2 cellular contexts compared by ENCODE assay signal in genomic region chr6:30325873-30326445, GRCh38.
TF ChIP-seq lines count a peak whose summit lies in the region.

No MANE protein-coding gene starts in this region.

TF ChIP-seq in SK-N-SH treated with all-trans-retinoic acid at 6 μM for 48 hours, 23 proteins besides CTCF, POLR2A, EP300 and RAD21 (continued from another document):
- TF ChIP-seq, protein P1, sequence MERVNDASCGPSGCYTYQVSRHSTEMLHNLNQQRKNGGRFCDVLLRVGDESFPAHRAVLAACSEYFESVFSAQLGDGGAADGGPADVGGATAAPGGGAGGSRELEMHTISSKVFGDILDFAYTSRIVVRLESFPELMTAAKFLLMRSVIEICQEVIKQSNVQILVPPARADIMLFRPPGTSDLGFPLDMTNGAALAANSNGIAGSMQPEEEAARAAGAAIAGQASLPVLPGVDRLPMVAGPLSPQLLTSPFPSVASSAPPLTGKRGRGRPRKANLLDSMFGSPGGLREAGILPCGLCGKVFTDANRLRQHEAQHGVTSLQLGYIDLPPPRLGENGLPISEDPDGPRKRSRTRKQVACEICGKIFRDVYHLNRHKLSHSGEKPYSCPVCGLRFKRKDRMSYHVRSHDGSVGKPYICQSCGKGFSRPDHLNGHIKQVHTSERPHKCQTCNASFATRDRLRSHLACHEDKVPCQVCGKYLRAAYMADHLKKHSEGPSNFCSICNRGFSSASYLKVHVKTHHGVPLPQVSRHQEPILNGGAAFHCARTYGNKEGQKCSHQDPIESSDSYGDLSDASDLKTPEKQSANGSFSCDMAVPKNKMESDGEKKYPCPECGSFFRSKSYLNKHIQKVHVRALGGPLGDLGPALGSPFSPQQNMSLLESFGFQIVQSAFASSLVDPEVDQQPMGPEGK (CRISPR knock-in tag; IDR thresholded peaks at IDR 0.05; ENCODE audit: borderline replicate concordance), result no peak
- TF ChIP-seq ZNF565 (CRISPR knock-in tag; conservative IDR thresholded peaks at IDR 0.05; ENCODE audit: low read depth) (no peak), PPARA (CRISPR knock-in tag; IDR thresholded peaks at IDR 0.05; ENCODE audit: borderline replicate concordance) (no peak), SNAI2 (CRISPR knock-in tag; IDR thresholded peaks at IDR 0.05) (no peak), CSRNP3 (CRISPR knock-in tag; IDR thresholded peaks at IDR 0.05) (no peak), TOX (CRISPR knock-in tag; IDR thresholded peaks at IDR 0.05; ENCODE audit: borderline replicate concordance) (no peak), ZFP3 (CRISPR knock-in tag; IDR thresholded peaks at IDR 0.05) (no peak), OSR1 (CRISPR knock-in tag; IDR thresholded peaks at IDR 0.05) (no peak), ARNTL (CRISPR knock-in tag; IDR thresholded peaks at IDR 0.05; ENCODE audit: borderline replicate concordance, low read depth) (no peak), POU6F1 (CRISPR knock-in tag; IDR thresholded peaks at IDR 0.05; ENCODE audit: borderline replicate concordance, low read depth) (no peak), ZFP30 (CRISPR knock-in tag; IDR thresholded peaks at IDR 0.05) (no peak), CSDC2 (CRISPR knock-in tag; IDR thresholded peaks at IDR 0.05) (no peak), ZNF70 (CRISPR knock-in tag; IDR thresholded peaks at IDR 0.05) (no peak)

TF ChIP-seq in K562, 482 proteins besides CTCF, POLR2A, EP300 and RAD21 (continued from another document and continues in another):
- peak; percentile 52; the same call in 1 of the 2 replicates for TF ChIP-seq HOMEZ (CRISPR knock-in tag; IDR thresholded peaks at IDR 0.05)
- peak; percentile 63; the same call in 1 of the 2 replicates for TF ChIP-seq ZNF589 (CRISPR knock-in tag; IDR thresholded peaks at IDR 0.05; ENCODE audit: low read depth)
- no peak for TF ChIP-seq PRPF4 (IDR thresholded peaks at IDR 0.05; ENCODE audit: insufficient read depth, low read depth, low read length, poor library complexity, severe bottlenecking)
- no peak for TF ChIP-seq BMI1 (IDR thresholded peaks at IDR 0.05; ENCODE audit: low read length)
- TF ChIP-seq OTX1 (CRISPR knock-in tag; IDR thresholded peaks at IDR 0.05), result no peak
- no peak for TF ChIP-seq IRF1 (CRISPR knock-in tag; IDR thresholded peaks at IDR 0.05; ENCODE audit: borderline replicate concordance)
- no peak for TF ChIP-seq DIDO1 (tag; IDR thresholded peaks at IDR 0.05; ENCODE audit: low read depth)
- TF ChIP-seq YBX1 (IDR thresholded peaks at IDR 0.05), result no peak
- TF ChIP-seq ZNF436 (CRISPR knock-in tag; IDR thresholded peaks at IDR 0.05), result no peak
- TF ChIP-seq ZKSCAN8 (CRISPR knock-in tag; IDR thresholded peaks at IDR 0.05), result no peak
- TF ChIP-seq FOXO4 (CRISPR knock-in tag; IDR thresholded peaks at IDR 0.05), result no peak
- no peak for TF ChIP-seq ZC3H8 (IDR thresholded peaks at IDR 0.05)
- no peak for TF ChIP-seq ZNF79 (CRISPR knock-in tag; IDR thresholded peaks at IDR 0.05; ENCODE audit: low read depth)
- TF ChIP-seq, protein P2, sequence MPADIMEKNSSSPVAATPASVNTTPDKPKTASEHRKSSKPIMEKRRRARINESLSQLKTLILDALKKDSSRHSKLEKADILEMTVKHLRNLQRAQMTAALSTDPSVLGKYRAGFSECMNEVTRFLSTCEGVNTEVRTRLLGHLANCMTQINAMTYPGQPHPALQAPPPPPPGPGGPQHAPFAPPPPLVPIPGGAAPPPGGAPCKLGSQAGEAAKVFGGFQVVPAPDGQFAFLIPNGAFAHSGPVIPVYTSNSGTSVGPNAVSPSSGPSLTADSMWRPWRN (IDR thresholded peaks at IDR 0.05; ENCODE audit: low read depth), result no peak; the same call in 1 of the 2 replicates
- TF ChIP-seq POU5F1 (IDR thresholded peaks at IDR 0.05; ENCODE audit: borderline replicate concordance, low read depth, low read length, partially characterized antibody), result no peak
- TF ChIP-seq GATA2 (CRISPR knock-in tag; IDR thresholded peaks at IDR 0.05), result 0 out of 2 replicates have a peak, but pooled peaks have one; percentile 25
- no peak for TF ChIP-seq STAT5B (CRISPR knock-in tag; IDR thresholded peaks at IDR 0.05)
- peak; percentile 78; the same call in 1 of the 2 replicates for TF ChIP-seq ZBTB12 (CRISPR knock-in tag; IDR thresholded peaks at IDR 0.05)
- TF ChIP-seq ZNF175 (CRISPR knock-in tag; IDR thresholded peaks at IDR 0.05; ENCODE audit: low read depth), result no peak
- no peak for TF ChIP-seq ZNF224 (CRISPR knock-in tag; IDR thresholded peaks at IDR 0.05)
- no peak for TF ChIP-seq ZC3H11A (IDR thresholded peaks at IDR 0.05; ENCODE audit: low read depth, low read length)
- no peak for TF ChIP-seq HEY1 (CRISPR knock-in tag; IDR thresholded peaks at IDR 0.05; ENCODE audit: borderline replicate concordance)
- TF ChIP-seq RBM34 (IDR thresholded peaks at IDR 0.05; ENCODE audit: borderline replicate concordance, insufficient read depth, low read length), result no peak
- no peak for TF ChIP-seq ELF4 (CRISPR knock-in tag; IDR thresholded peaks at IDR 0.05)
- TF ChIP-seq TAF1 (IDR thresholded peaks at IDR 0.05; ENCODE audit: control insufficient read depth, extremely low read depth, insufficient read depth, low read length, severe bottlenecking), result peak; percentile 35
- no peak for TF ChIP-seq BRF2 (IDR thresholded peaks at IDR 0.05; ENCODE audit: borderline replicate concordance, insufficient read depth, insufficient read length)
- TF ChIP-seq, protein P3, sequence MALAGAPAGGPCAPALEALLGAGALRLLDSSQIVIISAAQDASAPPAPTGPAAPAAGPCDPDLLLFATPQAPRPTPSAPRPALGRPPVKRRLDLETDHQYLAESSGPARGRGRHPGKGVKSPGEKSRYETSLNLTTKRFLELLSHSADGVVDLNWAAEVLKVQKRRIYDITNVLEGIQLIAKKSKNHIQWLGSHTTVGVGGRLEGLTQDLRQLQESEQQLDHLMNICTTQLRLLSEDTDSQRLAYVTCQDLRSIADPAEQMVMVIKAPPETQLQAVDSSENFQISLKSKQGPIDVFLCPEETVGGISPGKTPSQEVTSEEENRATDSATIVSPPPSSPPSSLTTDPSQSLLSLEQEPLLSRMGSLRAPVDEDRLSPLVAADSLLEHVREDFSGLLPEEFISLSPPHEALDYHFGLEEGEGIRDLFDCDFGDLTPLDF (CRISPR knock-in tag; IDR thresholded peaks at IDR 0.05), result peak; percentile 89
- peak; percentile 79 for TF ChIP-seq MIER1 (IDR thresholded peaks at IDR 0.05; ENCODE audit: low read depth)
- no peak for TF ChIP-seq TEAD2 (tag; IDR thresholded peaks at IDR 0.05)
- TF ChIP-seq MLLT1 (IDR thresholded peaks at IDR 0.05), result peak; percentile 67 to 69; a peak in 2 of 4 replicates
- no peak for TF ChIP-seq CAMTA2 (CRISPR knock-in tag; conservative IDR thresholded peaks at IDR 0.05)
- TF ChIP-seq JUNB (CRISPR knock-in tag; conservative IDR thresholded peaks at IDR 0.05), result no peak
- TF ChIP-seq BCL6 (CRISPR knock-in tag; IDR thresholded peaks at IDR 0.05), result no peak
- TF ChIP-seq HDGF (IDR thresholded peaks at IDR 0.05), result peak; percentile 62; the same call in 1 of the 2 replicates
- TF ChIP-seq FOXK1 (CRISPR knock-in tag; IDR thresholded peaks at IDR 0.05; ENCODE audit: borderline replicate concordance), result peak; percentile 36; the same call in 1 of the 2 replicates
- TF ChIP-seq, protein P4, sequence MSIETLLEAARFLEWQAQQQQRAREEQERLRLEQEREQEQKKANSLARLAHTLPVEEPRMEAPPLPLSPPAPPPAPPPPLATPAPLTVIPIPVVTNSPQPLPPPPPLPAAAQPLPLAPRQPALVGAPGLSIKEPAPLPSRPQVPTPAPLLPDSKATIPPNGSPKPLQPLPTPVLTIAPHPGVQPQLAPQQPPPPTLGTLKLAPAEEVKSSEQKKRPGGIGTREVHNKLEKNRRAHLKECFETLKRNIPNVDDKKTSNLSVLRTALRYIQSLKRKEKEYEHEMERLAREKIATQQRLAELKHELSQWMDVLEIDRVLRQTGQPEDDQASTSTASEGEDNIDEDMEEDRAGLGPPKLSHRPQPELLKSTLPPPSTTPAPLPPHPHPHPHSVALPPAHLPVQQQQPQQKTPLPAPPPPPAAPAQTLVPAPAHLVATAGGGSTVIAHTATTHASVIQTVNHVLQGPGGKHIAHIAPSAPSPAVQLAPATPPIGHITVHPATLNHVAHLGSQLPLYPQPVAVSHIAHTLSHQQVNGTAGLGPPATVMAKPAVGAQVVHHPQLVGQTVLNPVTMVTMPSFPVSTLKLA (conservative IDR thresholded peaks at IDR 0.05), result peak; percentile 84 to 87
- no peak for TF ChIP-seq MCM2 (IDR thresholded peaks at IDR 0.05; ENCODE audit: low read depth)
- TF ChIP-seq RFX7 (CRISPR knock-in tag; IDR thresholded peaks at IDR 0.05), result no peak
- TF ChIP-seq SPI1 (IDR thresholded peaks at IDR 0.05; ENCODE audit: borderline replicate concordance, low read depth, low read length), result peak; percentile 56; the same call in 1 of the 2 replicates
- no peak for TF ChIP-seq TAF9B (IDR thresholded peaks at IDR 0.05; ENCODE audit: partially characterized antibody)
